Comparison of ENCODE assay signal across 11 cellular contexts in genomic region chr16:31351937-31352315, GRCh38. TPM values are rescaled to one million over a fixed set of nuclear protein-coding genes. Genes with fewer than 3 reads are reported as not detected.
A peak's percentile ranks its signal among the peaks of the same experiment; 100 is the strongest.
DNase-seq lines count a peak whose midpoint lies in the region; ATAC-seq and TF ChIP-seq lines count a peak whose summit lies in the region.
"Had no signal": no experiment of that assay in that cellular context is flagged by ENCODE, and none has a peak within 500 bp of the region (broad histone marks: within the 10 kb centered on the region; RNA-seq: fewer than 3 reads in every experiment).

No MANE protein-coding gene starts in this region.

- TF ChIP-seq CTCF in activated CD8-positive, alpha-beta T cell treated with anti-CD3 and anti-CD28 coated beads for 36 hours (IDR thresholded peaks at IDR 0.05), result no peak

- no peak overlapping the region for H3K4me3 Mint-ChIP-seq in activated CD8-positive, alpha-beta T cell treated with anti-CD3 and anti-CD28 coated beads for 36 hours
- H3K4me3 Mint-ChIP-seq: nephron had no signal

- peak; percentile 34 to 36 for DNase-seq in stimulated activated CD4-positive, alpha-beta T cell treated with anti-CD3 and anti-CD28 coated beads, Interleukin-15, amount 100 ng/mL, for 48 hours (ENCODE audit: low read depth in 2 of 2)
- no peak for DNase-seq in stimulated activated CD4-positive, alpha-beta T cell treated with anti-CD3 and anti-CD28 coated beads, Interleukin-2, amount 100 ng/mL, for 24 hours
- peak; percentile 70 for DNase-seq in activated CD8-positive, alpha-beta T cell treated with anti-CD3 and anti-CD28 coated beads for 36 hours
- peak; percentile 9 for DNase-seq in midbrain (lab: John Stamatoyannopoulos, UW)
- DNase-seq in HuH-7.5 (ENCODE audit: low spot score), result no peak
- DNase-seq in NCI-H1092 treated with DMSO at 0.1 percent for 48 hours (lab: John Stamatoyannopoulos, UW), result no peak
- DNase-seq in NCI-H2081 (lab: John Stamatoyannopoulos, UW), result no peak
- DNase-seq: foreskin fibroblast, NCI-H524 treated with DMSO at 0.1 percent for 48 hours had no signal

- peaks cover 41% of the 10 kb centered on the region for H3K4me1 Mint-ChIP-seq in activated CD8-positive, alpha-beta T cell treated with anti-CD3 and anti-CD28 coated beads for 36 hours (ENCODE audit: low read depth)

- H3K36me3 Mint-ChIP-seq in activated CD8-positive, alpha-beta T cell treated with anti-CD3 and anti-CD28 coated beads for 36 hours (ENCODE audit: low read depth), result no peaks in the 10 kb centered on the region

- ATAC-seq in activated CD8-positive, alpha-beta T cell treated with anti-CD3 and anti-CD28 coated beads for 36 hours, result peak; percentile 31
- no peak for ATAC-seq in GM18909 (IDR thresholded peaks at IDR 0.05; ENCODE audit: poor library complexity, unreplicated experiment)

- CTCF ChIA-PET in activated CD8-positive, alpha-beta T cell treated with anti-CD3 and anti-CD28 coated beads for 36 hours (lab: Charles Lee), result no interaction called here

- no peaks in the 10 kb centered on the region for H3K9me3 Mint-ChIP-seq in activated CD8-positive, alpha-beta T cell treated with anti-CD3 and anti-CD28 coated beads for 36 hours
- H3K9me3 Mint-ChIP-seq: nephron had no signal

- intact Hi-C loops in activated CD8-positive, alpha-beta T cell treated with anti-CD3 and anti-CD28 coated beads for 36 hours (cut with micrococcal nuclease), result no loop called here

- H3K27me3 Mint-ChIP-seq in activated CD8-positive, alpha-beta T cell treated with anti-CD3 and anti-CD28 coated beads for 36 hours, result no peaks in the 10 kb centered on the region

- POLR2A ChIA-PET in activated CD8-positive, alpha-beta T cell treated with anti-CD3 and anti-CD28 coated beads for 36 hours (lab: Charles Lee), result no interaction called here

- peak overlapping the region; percentile 81 for H3K27ac Mint-ChIP-seq in activated CD8-positive, alpha-beta T cell treated with anti-CD3 and anti-CD28 coated beads for 36 hours
- H3K27ac Mint-ChIP-seq: nephron had no signal

RNA-seq across cellular contexts. Expression of gene ITGAX, which starts 3.0 kb away (rescaled TPM):
- total RNA-seq in activated CD8-positive, alpha-beta T cell treated with anti-CD3 and anti-CD28 coated beads for 36 hours, result 1 to 10 TPM; 4.4 to 5.4 TPM

RNA-seq across cellular contexts. Expression of gene ITGAD, which starts 41.2 kb away (rescaled TPM):
- not detected for total RNA-seq in activated CD8-positive, alpha-beta T cell treated with anti-CD3 and anti-CD28 coated beads for 36 hours

Comparison
In these comparisons a context has a peak if more than half of its experiments do, and no peak if none do; other contexts are left out.
1. DNase-seq: peak in stimulated activated CD4-positive, alpha-beta T cell treated with anti-CD3 and anti-CD28 coated beads, Interleukin-15, amount 100 ng/mL, for 48 hours (2 of 2), activated CD8-positive, alpha-beta T cell treated with anti-CD3 and anti-CD28 coated beads for 36 hours (single experiment) and midbrain (single experiment); none in stimulated activated CD4-positive, alpha-beta T cell treated with anti-CD3 and anti-CD28 coated beads, Interleukin-2, amount 100 ng/mL, for 24 hours (0 of 2), HuH-7.5 (single experiment), NCI-H1092 treated with DMSO at 0.1 percent for 48 hours (single experiment) and NCI-H2081 (0 of 2).